ENCODE assay signal across 8 cellular contexts in the genomic region with DNA sequence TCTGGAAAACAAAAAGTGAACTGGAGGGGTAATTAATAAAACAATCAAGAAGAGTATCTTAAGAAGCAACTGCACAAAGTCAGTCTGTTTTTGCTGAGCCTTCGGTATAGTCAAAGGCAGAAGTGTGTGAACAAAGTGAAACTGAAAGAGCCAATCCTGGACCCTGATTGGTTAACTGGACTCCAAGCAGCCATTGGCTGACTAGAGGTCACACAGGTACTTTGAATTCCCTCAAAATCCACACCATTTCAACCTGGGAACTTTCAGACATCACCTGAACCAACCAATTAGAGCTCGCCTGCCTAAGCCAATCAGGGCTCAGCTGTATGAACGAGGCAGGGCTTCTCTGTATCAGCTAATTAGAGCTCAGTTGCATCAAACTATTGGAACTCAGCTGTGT.
A peak's percentile ranks its signal among the peaks of the same experiment; 100 is the strongest.
DNase-seq lines count a peak whose midpoint lies in the region; ATAC-seq and TF ChIP-seq lines count a peak whose summit lies in the region.

No MANE protein-coding gene starts in this region.

- H3K9me3 ChIP-seq in T-helper 17 cell (ENCODE audit: control insufficient read depth, low read length, poor library complexity, severe bottlenecking) = no peaks in the 10 kb centered on the region
- no peaks in the 10 kb centered on the region for H3K9me3 ChIP-seq in lower lobe of right lung
- H3K9me3 ChIP-seq in BE2C = no peaks in the 10 kb centered on the region

- no peak overlapping the region for H3K27ac ChIP-seq in lower lobe of right lung

- TF ChIP-seq CTCF in lower lobe of right lung (IDR thresholded peaks at IDR 0.05) = no peak
- TF ChIP-seq CTCF in BE2C (IDR thresholded peaks at IDR 0.05; ENCODE audit: low read depth, low read length) = no peak

- DNase-seq in ELR (ENCODE audit: low read depth) (peak; percentile 38), T-helper 17 cell (no peak), lower lobe of right lung (no peak), RKO (ENCODE audit: low spot score) (no peak), NCI-H2227 (lab: John Stamatoyannopoulos, UW; ENCODE audit: unreplicated experiment) (no peak), BE2C (no peak)
- no peak for DNase-seq in stimulated activated CD4-positive, alpha-beta T cell treated with anti-CD3 and anti-CD28 coated beads, Interleukin-4, amount 100 ng/mL, for 4 hours

- intact Hi-C loops in lower lobe of right lung (cut with DNase I) = no loop called here

- no peaks in the 10 kb centered on the region for H3K27me3 Mint-ChIP-seq in T-helper 17 cell

- peak overlapping the region; percentile 2 for H3K4me3 Mint-ChIP-seq in T-helper 17 cell

- H3K27me3 ChIP-seq in lower lobe of right lung (ENCODE audit: low read depth) = no peaks in the 10 kb centered on the region
- H3K27me3 ChIP-seq in BE2C = no peaks in the 10 kb centered on the region

- peaks cover 7% of the 10 kb centered on the region for H3K4me1 Mint-ChIP-seq in T-helper 17 cell

- H3K36me3 Mint-ChIP-seq in T-helper 17 cell (ENCODE audit: low read depth) = no peaks in the 10 kb centered on the region

- H3K4me1 ChIP-seq in lower lobe of right lung (no peaks in the 10 kb centered on the region), BE2C (no peaks in the 10 kb centered on the region)

- ATAC-seq in HG02798 (IDR thresholded peaks at IDR 0.05; ENCODE audit: poor library complexity, unreplicated experiment) (peak; percentile 88), T-helper 17 cell (peak; percentile 71), lower lobe of right lung (peak; percentile 62 to 67)

- H3K27ac Mint-ChIP-seq in T-helper 17 cell = peak overlapping the region; percentile 32

- H3K36me3 ChIP-seq in lower lobe of right lung (no peaks in the 10 kb centered on the region), BE2C (no peaks in the 10 kb centered on the region)

- H3K4me3 ChIP-seq in lower lobe of right lung (no peak overlapping the region), BE2C (ENCODE audit: low read depth, low read length) (no peak overlapping the region)
